ENCODE assay signal across 8 cellular contexts in genomic region chr20:4150095-4150492, GRCh38. TPM values are rescaled to one million over a fixed set of nuclear protein-coding genes. Genes with fewer than 3 reads are reported as not detected.
A peak's percentile ranks its signal among the peaks of the same experiment; 100 is the strongest.
DNase-seq lines count a peak whose midpoint lies in the region; ATAC-seq and TF ChIP-seq lines count a peak whose summit lies in the region.

No MANE protein-coding gene starts in this region.

- H2AK5ac ChIP-seq in mesenchymal stem cell (ENCODE audit: low read length, severe bottlenecking): no peak overlapping the region

- no peak overlapping the region for H3K27ac Mint-ChIP-seq in activated naive CD4-positive, alpha-beta T cell treated with anti-CD3 and anti-CD28 coated beads, Interleukin-2, amount 10 ng/mL, durations not matched to agents 7 days and 5 days

- CTCF ChIA-PET in activated naive CD4-positive, alpha-beta T cell treated with anti-CD3 and anti-CD28 coated beads, Interleukin-2, amount 10 ng/mL, durations not matched to agents 7 days and 5 days (lab: Charles Lee): no interaction called here

- H3K9ac ChIP-seq in mesenchymal stem cell (ENCODE audit: low read length): peak overlapping the region; percentile 87

- H3K79me1 ChIP-seq in mesenchymal stem cell (replicated peaks; ENCODE audit: low read length, poor library complexity, severe bottlenecking): no peaks in the 10 kb centered on the region

- peak overlapping the region in 1 of 2 experiments; percentile 61 for H3K18ac ChIP-seq in mesenchymal stem cell (ENCODE audit: low read depth in 1 of 2, low read length in 2 of 2)

- no peak overlapping the region for H2BK12ac ChIP-seq in mesenchymal stem cell (ENCODE audit: low read length in 2 of 2)

- no peak overlapping the region for H3K4ac ChIP-seq in mesenchymal stem cell (ENCODE audit: low read depth in 1 of 2, low read length in 2 of 2)

- no peak overlapping the region for H4K91ac ChIP-seq in mesenchymal stem cell (ENCODE audit: low read length)

- no peak overlapping the region for H2BK120ac ChIP-seq in mesenchymal stem cell (ENCODE audit: low read depth, low read length)

- no peak overlapping the region for H2BK15ac ChIP-seq in mesenchymal stem cell (ENCODE audit: low read depth, poor library complexity, severe bottlenecking)

- H3K9me3 ChIP-seq in mesenchymal stem cell (ENCODE audit: control insufficient read depth, low read length) (no peaks in the 10 kb centered on the region), upper lobe of right lung (no peaks in the 10 kb centered on the region)

- H3K4me1 Mint-ChIP-seq in activated naive CD4-positive, alpha-beta T cell treated with anti-CD3 and anti-CD28 coated beads, Interleukin-2, amount 10 ng/mL, durations not matched to agents 7 days and 5 days: peaks cover 24% of the 10 kb centered on the region

- H3K27me3 ChIP-seq in mesenchymal stem cell (ENCODE audit: control insufficient read depth in 1 of 2, insufficient read depth in 1 of 2, low read length in 2 of 2): no peaks in the 10 kb centered on the region
- H3K27me3 ChIP-seq in upper lobe of right lung: no peaks in the 10 kb centered on the region

- TF ChIP-seq CTCF in cardiac fibroblast (IDR thresholded peaks at IDR 0.05; ENCODE audit: low read depth, low read length): no peak
- no peak for TF ChIP-seq CTCF in upper lobe of right lung (IDR thresholded peaks at IDR 0.05)

- intact Hi-C loops in upper lobe of right lung (cut with DNase I): no loop called here

- no peak for DNase-seq in activated naive CD4-positive, alpha-beta T cell treated with anti-CD3 and anti-CD28 coated beads, Interleukin-2, amount 10 ng/mL, durations not matched to agents 7 days and 5 days
- no peak for DNase-seq in activated naive CD4-positive, alpha-beta T cell treated with anti-CD3 and anti-CD28 coated beads, Interleukin-2, amount 50 U/mL, for 16 hours
- peak; percentile 60 to 82 for DNase-seq in cardiac fibroblast (ENCODE audit: low read depth in 2 of 2)
- DNase-seq in mesenchymal stem cell: peak; percentile 69
- peak; percentile 22 for DNase-seq in upper lobe of right lung

- H2BK5ac ChIP-seq in mesenchymal stem cell (ENCODE audit: low read depth, low read length, poor library complexity, severe bottlenecking): no peak overlapping the region

- H3K14ac ChIP-seq in mesenchymal stem cell (ENCODE audit: low read length in 2 of 2): peak overlapping the region in 1 of 2 experiments; percentile 74

- H4K8ac ChIP-seq in mesenchymal stem cell (ENCODE audit: low read length): no peak overlapping the region

- no peak overlapping the region for H3K23ac ChIP-seq in mesenchymal stem cell (ENCODE audit: low read length in 2 of 2)

- peaks cover 94% of the 10 kb centered on the region for H3K27me3 Mint-ChIP-seq in activated naive CD4-positive, alpha-beta T cell treated with anti-CD3 and anti-CD28 coated beads, Interleukin-2, amount 10 ng/mL, durations not matched to agents 7 days and 5 days

- peak overlapping the region; percentile 44 for H3K27ac ChIP-seq in mesenchymal stem cell (ENCODE audit: low read length, poor library complexity, severe bottlenecking)
- H3K27ac ChIP-seq in upper lobe of right lung: no peak overlapping the region

- no peak overlapping the region for H2AFZ ChIP-seq in mesenchymal stem cell (ENCODE audit: low read depth, low read length)

- no peaks in the 10 kb centered on the region for H3K9me3 Mint-ChIP-seq in activated naive CD4-positive, alpha-beta T cell treated with anti-CD3 and anti-CD28 coated beads, Interleukin-2, amount 10 ng/mL, durations not matched to agents 7 days and 5 days

- H3K4me2 ChIP-seq in mesenchymal stem cell (ENCODE audit: low read length, poor library complexity, severe bottlenecking): peak overlapping the region; percentile 76

- peaks cover 37% of the 10 kb centered on the region for H3K4me1 ChIP-seq in mesenchymal stem cell (ENCODE audit: control insufficient read depth, insufficient read depth, low read depth, low read length)
- peaks cover 3% of the 10 kb centered on the region for H3K4me1 ChIP-seq in upper lobe of right lung

- WGBS in mesenchymal stem cell: 12% methylated on average over 7 of the region's 7 CpGs

- no peak for ATAC-seq in upper lobe of right lung
- no peak for ATAC-seq in HG02970 (IDR thresholded peaks at IDR 0.05; ENCODE audit: low FRiP score, unreplicated experiment)
- no peak for ATAC-seq in HG03432 (IDR thresholded peaks at IDR 0.05; ENCODE audit: unreplicated experiment)
- no peak for ATAC-seq in GM21526 (IDR thresholded peaks at IDR 0.05; ENCODE audit: low FRiP score, unreplicated experiment)

- H3K4me3 ChIP-seq in cardiac fibroblast (replicated peaks in 1 of 2; ENCODE audit: low read depth in 2 of 2, low read length in 2 of 2) (peak overlapping the region; percentile 78 to 90), mesenchymal stem cell (ENCODE audit: insufficient read depth in 1 of 2, low read depth in 1 of 2, low read length in 2 of 2) (peak overlapping the region; percentile 84 to 97), upper lobe of right lung (peak overlapping the region; percentile 62)

- peak overlapping the region; percentile 43 for H3K4me3 Mint-ChIP-seq in activated naive CD4-positive, alpha-beta T cell treated with anti-CD3 and anti-CD28 coated beads, Interleukin-2, amount 10 ng/mL, durations not matched to agents 7 days and 5 days

- peaks cover 14 to 23% of the 10 kb centered on the region in 2 experiments for H3K36me3 ChIP-seq in mesenchymal stem cell (ENCODE audit: control insufficient read depth in 1 of 2, insufficient read depth in 2 of 2, low read depth in 1 of 2, low read length in 2 of 2)
- no peaks in the 10 kb centered on the region for H3K36me3 ChIP-seq in upper lobe of right lung

- H3K36me3 Mint-ChIP-seq in activated naive CD4-positive, alpha-beta T cell treated with anti-CD3 and anti-CD28 coated beads, Interleukin-2, amount 10 ng/mL, durations not matched to agents 7 days and 5 days: no peaks in the 10 kb centered on the region

RNA-seq across cellular contexts. Expression of gene SMOX, which starts 1.5 kb away (rescaled TPM):
- 48.3 TPM for polyA plus RNA-seq in mesenchymal stem cell (2013, experiment 1 of 2)
- 50.0 TPM for polyA plus RNA-seq in mesenchymal stem cell (2013, experiment 2 of 2)
- total RNA-seq in upper lobe of right lung: 4.3 TPM

Comparison
In these comparisons a context has a peak if more than half of its experiments do, and no peak if none do; other contexts are left out.
1. DNase-seq: peak in cardiac fibroblast (2 of 2), mesenchymal stem cell (single experiment) and upper lobe of right lung (single experiment); none in activated naive CD4-positive, alpha-beta T cell treated with anti-CD3 and anti-CD28 coated beads, Interleukin-2, amount 10 ng/mL, durations not matched to agents 7 days and 5 days (single experiment) and activated naive CD4-positive, alpha-beta T cell treated with anti-CD3 and anti-CD28 coated beads, Interleukin-2, amount 50 U/mL, for 16 hours (single experiment).
2. Peak in every context shown above with its lines, with median percentiles within 50 percentile points of each other: H3K4me3 ChIP-seq.